ENCODE assay signal across 11 cellular contexts in genomic region chr10:116221053-116221452, GRCh38.
"Had no signal": no experiment of that assay in that cellular context is flagged by ENCODE, and none has a peak within 500 bp of the region (broad histone marks: within the 10 kb centered on the region; RNA-seq: fewer than 3 reads in every experiment).

No MANE protein-coding gene starts in this region.

- H3K9me3 ChIP-seq: HAP-1 had no signal

- ATAC-seq: GM23338, HCT116 had no signal

- DNase-seq: GM23248, GOT3, H7, H9, HCEC 1CT, HFFc6 had no signal

- H2AFZ ChIP-seq: GM23248, GM23338 had no signal

- H3K4me1 ChIP-seq: HAP-1 had no signal

- H3K4me2 ChIP-seq: GM23338 had no signal

- H3K36me3 ChIP-seq: HAP-1 had no signal

- H3K27ac ChIP-seq: GM23248 had no signal

- FAIRE-seq: H1, H54 had no signal

- H3K9ac ChIP-seq: GM23248 had no signal

- H3K4me3 ChIP-seq: GM23248, GM23338, HAP-1 had no signal
